13 cellular contexts compared by ENCODE assay signal in genomic region chr7:1882451-1882850, GRCh38.
DNase-seq lines count a peak whose midpoint lies in the region; ATAC-seq and TF ChIP-seq lines count a peak whose summit lies in the region.
"Had no signal": no experiment of that assay in that cellular context is flagged by ENCODE, and none has a peak within 500 bp of the region (broad histone marks: within the 10 kb centered on the region; RNA-seq: fewer than 3 reads in every experiment).

No MANE protein-coding gene starts in this region.

- peaks cover 10% of the 10 kb centered on the region for H3K9me3 Mint-ChIP-seq in chondrocyte (ENCODE audit: low read depth)
- peaks cover 5% of the 10 kb centered on the region for H3K9me3 Mint-ChIP-seq in stimulated activated effector memory CD8-positive, alpha-beta T cell treated with anti-CD3 and anti-CD28 coated beads, Interleukin-12 subunit alpha, Interleukin-12 subunit beta, amount 100 ng/mL, for 72 hours

- no peak overlapping the region for H3K4me3 Mint-ChIP-seq in chondrocyte (ENCODE audit: unreplicated experiment)
- H3K4me3 Mint-ChIP-seq in stimulated activated effector memory CD8-positive, alpha-beta T cell treated with anti-CD3 and anti-CD28 coated beads, Interleukin-12 subunit alpha, Interleukin-12 subunit beta, amount 100 ng/mL, for 72 hours = no peak overlapping the region

- H3K27me3 Mint-ChIP-seq in chondrocyte (ENCODE audit: low read depth) = no peaks in the 10 kb centered on the region

- WGBS in right cardiac atrium = 77% methylated on average over 13 of the region's 13 CpGs

- no peak for TF ChIP-seq POLR2A in NB4 (IDR thresholded peaks at IDR 0.05; ENCODE audit: extremely low read depth, insufficient read length)
- no peak for TF ChIP-seq POLR2A in GM18505 (IDR thresholded peaks at IDR 0.05; ENCODE audit: borderline replicate concordance, extremely low read depth, insufficient read depth, insufficient read length)

- H3K9me3 ChIP-seq in right cardiac atrium (ENCODE audit: control insufficient read depth, low read length) = no peaks in the 10 kb centered on the region
- H3K9me3 ChIP-seq: adrenal gland had no signal

- peaks cover 16% of the 10 kb centered on the region for H3K4me1 Mint-ChIP-seq in chondrocyte (ENCODE audit: low read depth)
- peaks cover 36% of the 10 kb centered on the region for H3K4me1 Mint-ChIP-seq in stimulated activated effector memory CD8-positive, alpha-beta T cell treated with anti-CD3 and anti-CD28 coated beads, Interleukin-12 subunit alpha, Interleukin-12 subunit beta, amount 100 ng/mL, for 72 hours

- H3K27ac ChIP-seq in right cardiac atrium (ENCODE audit: low read length) = no peak overlapping the region
- no peak overlapping the region for H3K27ac ChIP-seq in brain microvascular endothelial cell
- H3K27ac ChIP-seq: adrenal gland had no signal

- H3K4me1 ChIP-seq in right cardiac atrium (ENCODE audit: control insufficient read depth, insufficient read depth, low read length) = peaks cover 8% of the 10 kb centered on the region
- H3K4me1 ChIP-seq: adrenal gland had no signal

- DNase-seq in right cardiac atrium = peak in 2 of 3 donors; percentile 42 to 46
- no peak for DNase-seq in left ventricle myocardium superior
- DNase-seq in NB4 (ENCODE audit: low read depth) = peak; percentile 53
- peak; percentile 68 for DNase-seq in chondrocyte (ENCODE audit: low spot score)
- DNase-seq in stimulated activated effector memory CD8-positive, alpha-beta T cell treated with anti-CD3 and anti-CD28 coated beads, Interleukin-12 subunit alpha, Interleukin-12 subunit beta, amount 100 ng/mL, for 72 hours (ENCODE audit: low spot score in 2 of 2) = no peak
- DNase-seq in GDM1 (lab: John Stamatoyannopoulos, UW) = no peak
- DNase-seq in brain microvascular endothelial cell = no peak
- DNase-seq: activated CD4-positive, CD25-positive, alpha-beta regulatory T cell; DMS53; SHP77 treated with DMSO at 0.1 percent for 48 hours; stimulated activated CD8-positive, alpha-beta memory T cell treated with anti-CD3 and anti-CD28 coated beads, Interleukin-4, amount 100 ng/mL, for 48 hours had no signal

- no peak overlapping the region for H3K27ac Mint-ChIP-seq in chondrocyte (ENCODE audit: unreplicated experiment)
- H3K27ac Mint-ChIP-seq in stimulated activated effector memory CD8-positive, alpha-beta T cell treated with anti-CD3 and anti-CD28 coated beads, Interleukin-12 subunit alpha, Interleukin-12 subunit beta, amount 100 ng/mL, for 72 hours = peak overlapping the region; percentile 85

- TF ChIP-seq CTCF in NB4 (IDR thresholded peaks at IDR 0.05; ENCODE audit: low read depth, low read length) (no peak), chondrocyte (IDR thresholded peaks at IDR 0.05) (no peak), brain microvascular endothelial cell (IDR thresholded peaks at IDR 0.05; ENCODE audit: low read depth, low read length, missing control alignments) (no peak)

- ATAC-seq in right cardiac atrium (no peak), left ventricle myocardium superior (no peak), GM18505 (IDR thresholded peaks at IDR 0.05; ENCODE audit: unreplicated experiment) (no peak)
- ATAC-seq in stimulated activated effector memory CD8-positive, alpha-beta T cell treated with anti-CD3 and anti-CD28 coated beads, Interleukin-12 subunit alpha, Interleukin-12 subunit beta, amount 100 ng/mL, for 72 hours = no peak

- intact Hi-C loops in right cardiac atrium (cut with DNase I) (no loop called here), left ventricle myocardium superior (cut with micrococcal nuclease) (no loop called here)

- H3K27me3 ChIP-seq in right cardiac atrium (ENCODE audit: control insufficient read depth, insufficient read depth) (no peaks in the 10 kb centered on the region), brain microvascular endothelial cell (replicated peaks) (no peaks in the 10 kb centered on the region)
- H3K27me3 ChIP-seq: adrenal gland had no signal

- in situ Hi-C loops in brain microvascular endothelial cell (cut with HindIII; ENCODE audit: low pct_ligation_motif_present, low sequenced_read_pairs) = no loop called here

- no peaks in the 10 kb centered on the region for H3K36me3 ChIP-seq in brain microvascular endothelial cell (replicated peaks)
- H3K36me3 ChIP-seq: adrenal gland had no signal

- H3K4me3 ChIP-seq in right cardiac atrium (ENCODE audit: low read length) (no peak overlapping the region), NB4 (ENCODE audit: low read depth, low read length) (no peak overlapping the region), brain microvascular endothelial cell (ENCODE audit: low read depth, low read length) (no peak overlapping the region)
- H3K4me3 ChIP-seq: adrenal gland had no signal

- H3K36me3 Mint-ChIP-seq in chondrocyte (ENCODE audit: low read depth) = peaks cover 4% of the 10 kb centered on the region
- no peaks in the 10 kb centered on the region for H3K36me3 Mint-ChIP-seq in stimulated activated effector memory CD8-positive, alpha-beta T cell treated with anti-CD3 and anti-CD28 coated beads, Interleukin-12 subunit alpha, Interleukin-12 subunit beta, amount 100 ng/mL, for 72 hours

Comparison
In these comparisons a context has a peak if more than half of its experiments do, and no peak if none do; other contexts are left out.
1. DNase-seq: peak in right cardiac atrium (2 of 3), NB4 (single experiment) and chondrocyte (single experiment); none in left ventricle myocardium superior (single experiment), stimulated activated effector memory CD8-positive, alpha-beta T cell treated with anti-CD3 and anti-CD28 coated beads, Interleukin-12 subunit alpha, Interleukin-12 subunit beta, amount 100 ng/mL, for 72 hours (0 of 2), GDM1 (single experiment) and brain microvascular endothelial cell (single experiment).